8 cellular contexts compared by ENCODE assay signal in genomic region chr15:67098768-67099282, GRCh38. TPM values are rescaled to one million over a fixed set of nuclear protein-coding genes. Genes with fewer than 3 reads are reported as not detected.
DNase-seq lines count a peak whose midpoint lies in the region; ATAC-seq, FAIRE-seq and TF ChIP-seq lines count a peak whose summit lies in the region.

No MANE protein-coding gene starts in this region.

- no peak overlapping the region for H3K23ac ChIP-seq in mesenchymal stem cell (ENCODE audit: low read length in 2 of 2)

- peak overlapping the region; percentile 56 for H3K4me3 Mint-ChIP-seq in activated naive CD4-positive, alpha-beta T cell treated with anti-CD3 and anti-CD28 coated beads for 36 hours

- H2BK12ac ChIP-seq in mesenchymal stem cell (ENCODE audit: low read length in 2 of 2), result peak overlapping the region; percentile 94 to 99

- H3K4ac ChIP-seq in mesenchymal stem cell (ENCODE audit: low read depth in 1 of 2, low read length in 2 of 2), result peak overlapping the region; percentile 66 to 76

- H3K27me3 ChIP-seq in mesenchymal stem cell (ENCODE audit: control insufficient read depth in 1 of 2, insufficient read depth in 1 of 2, low read length in 2 of 2) (no peaks in the 10 kb centered on the region), upper lobe of right lung (no peaks in the 10 kb centered on the region)

- 75% methylated on average over 8 of the region's 8 CpGs for WGBS in mesenchymal stem cell

- H4K91ac ChIP-seq in mesenchymal stem cell (ENCODE audit: low read length), result peak overlapping the region; percentile 86

- peak overlapping the region; percentile 83 for H3K27ac Mint-ChIP-seq in activated naive CD4-positive, alpha-beta T cell treated with anti-CD3 and anti-CD28 coated beads for 36 hours

- no peak for DNase-seq in activated naive CD4-positive, alpha-beta T cell treated with anti-CD3 and anti-CD28 coated beads for 36 hours
- DNase-seq in activated naive CD4-positive, alpha-beta T cell treated with anti-CD3 and anti-CD28 coated beads, Interleukin-2, amount 50 U/mL, for 16 hours, result no peak
- no peak for DNase-seq in astrocyte of the spinal cord (ENCODE audit: low read depth, low spot score)
- DNase-seq in mesenchymal stem cell, result peak; percentile 59
- DNase-seq in upper lobe of right lung, result no peak
- DNase-seq in D721Med (ENCODE audit: insufficient read length, low spot score), result no peak
- no peak for DNase-seq in NCI-H1436 treated with DMSO at 0.1 percent for 48 hours (lab: John Stamatoyannopoulos, UW)

- H3K36me3 Mint-ChIP-seq in activated naive CD4-positive, alpha-beta T cell treated with anti-CD3 and anti-CD28 coated beads for 36 hours (ENCODE audit: low read depth), result peaks cover 11% of the 10 kb centered on the region

- H2BK120ac ChIP-seq in mesenchymal stem cell (ENCODE audit: low read depth, low read length), result peak overlapping the region; percentile 93

- H3K9me3 Mint-ChIP-seq in activated naive CD4-positive, alpha-beta T cell treated with anti-CD3 and anti-CD28 coated beads for 36 hours, result no peaks in the 10 kb centered on the region

- FAIRE-seq in D721Med (lab: Jason Lieb, UNC), result no peak

- no peak overlapping the region for H2BK5ac ChIP-seq in mesenchymal stem cell (ENCODE audit: low read depth, low read length, poor library complexity, severe bottlenecking)

- H3K79me1 ChIP-seq in mesenchymal stem cell (replicated peaks; ENCODE audit: low read length, poor library complexity, severe bottlenecking), result peaks cover 25% of the 10 kb centered on the region

- peak overlapping the region; percentile 75 for H2BK15ac ChIP-seq in mesenchymal stem cell (ENCODE audit: low read depth, poor library complexity, severe bottlenecking)

- H3K27ac ChIP-seq in mesenchymal stem cell (ENCODE audit: low read length, poor library complexity, severe bottlenecking) (no peak overlapping the region), upper lobe of right lung (peak overlapping the region; percentile 70)

- H3K4me3 ChIP-seq in astrocyte of the spinal cord (ENCODE audit: low read depth, low read length) (peak overlapping the region; percentile 28), mesenchymal stem cell (ENCODE audit: insufficient read depth in 1 of 2, low read depth in 1 of 2, low read length in 2 of 2) (peak overlapping the region in 1 of 2 experiments; percentile 69), upper lobe of right lung (peak overlapping the region; percentile 1)

- TF ChIP-seq CTCF in astrocyte of the spinal cord (IDR thresholded peaks at IDR 0.05; ENCODE audit: low read depth, low read length), result no peak
- no peak for TF ChIP-seq CTCF in upper lobe of right lung (IDR thresholded peaks at IDR 0.05)
- TF ChIP-seq CTCF in D721Med (IDR thresholded peaks at IDR 0.05; ENCODE audit: insufficient read depth, missing control alignments), result no peak

- intact Hi-C loops in activated naive CD4-positive, alpha-beta T cell treated with anti-CD3 and anti-CD28 coated beads for 36 hours (cut with micrococcal nuclease), result no loop called here
- intact Hi-C loops in upper lobe of right lung (cut with DNase I), result no loop called here

- ATAC-seq in upper lobe of right lung (peak; percentile 12), HG02884 (IDR thresholded peaks at IDR 0.05; ENCODE audit: unreplicated experiment) (no peak)

- H3K9me3 ChIP-seq in mesenchymal stem cell (ENCODE audit: control insufficient read depth, low read length), result no peaks in the 10 kb centered on the region
- H3K9me3 ChIP-seq in upper lobe of right lung, result no peaks in the 10 kb centered on the region

- H3K4me1 ChIP-seq in mesenchymal stem cell (ENCODE audit: control insufficient read depth, insufficient read depth, low read depth, low read length) (peaks cover 21% of the 10 kb centered on the region), upper lobe of right lung (peaks cover 48% of the 10 kb centered on the region)

- H4K8ac ChIP-seq in mesenchymal stem cell (ENCODE audit: low read length), result peak overlapping the region; percentile 91

- in situ Hi-C loops in astrocyte of the spinal cord (cut with HindIII; ENCODE audit: low sequenced_read_pairs), result no loop called here

- H2AK5ac ChIP-seq in mesenchymal stem cell (ENCODE audit: low read length, severe bottlenecking), result peak overlapping the region; percentile 59

- no peak overlapping the region for H2AFZ ChIP-seq in mesenchymal stem cell (ENCODE audit: low read depth, low read length)

- CTCF ChIA-PET in activated naive CD4-positive, alpha-beta T cell treated with anti-CD3 and anti-CD28 coated beads for 36 hours (lab: Charles Lee), result interaction anchor here (0.7 to 1.2 kb wide), 2 partner anchors 18 to 30 kb away, joined by 3 to 5 read pairs; no protein-coding TSS in a partner anchor

- peaks cover 47% of the 10 kb centered on the region for H3K4me1 Mint-ChIP-seq in activated naive CD4-positive, alpha-beta T cell treated with anti-CD3 and anti-CD28 coated beads for 36 hours (ENCODE audit: low read depth)

- H3K36me3 ChIP-seq in mesenchymal stem cell (ENCODE audit: control insufficient read depth in 1 of 2, insufficient read depth in 2 of 2, low read depth in 1 of 2, low read length in 2 of 2) (peaks cover 5 to 40% of the 10 kb centered on the region in 2 experiments), upper lobe of right lung (no peaks in the 10 kb centered on the region)

- H3K18ac ChIP-seq in mesenchymal stem cell (ENCODE audit: low read depth in 1 of 2, low read length in 2 of 2), result peak overlapping the region; percentile 91 to 93

- peak overlapping the region; percentile 5 for H3K4me2 ChIP-seq in mesenchymal stem cell (ENCODE audit: low read length, poor library complexity, severe bottlenecking)

- peak overlapping the region in 1 of 2 experiments; percentile 64 for H3K14ac ChIP-seq in mesenchymal stem cell (ENCODE audit: low read length in 2 of 2)

- H3K27me3 Mint-ChIP-seq in activated naive CD4-positive, alpha-beta T cell treated with anti-CD3 and anti-CD28 coated beads for 36 hours (ENCODE audit: low read depth), result no peaks in the 10 kb centered on the region

- peak overlapping the region; percentile 79 for H3K9ac ChIP-seq in mesenchymal stem cell (ENCODE audit: low read length)

RNA-seq across cellular contexts. Expression of gene SMAD3, which starts 33.4 kb away (rescaled TPM):
- 10 to 100 TPM; 35.1 to 39.2 TPM for total RNA-seq in activated naive CD4-positive, alpha-beta T cell treated with anti-CD3 and anti-CD28 coated beads for 36 hours
- 126 TPM for polyA plus RNA-seq in mesenchymal stem cell (2013, experiment 1 of 2)
- polyA plus RNA-seq in mesenchymal stem cell (2013, experiment 2 of 2), result 125 TPM
- total RNA-seq in upper lobe of right lung, result 31.6 TPM
